In genomic region chr11:61022311-61023085, GRCh38 we compare ENCODE assay signal across 10 cellular contexts. TPM values are rescaled to one million over a fixed set of nuclear protein-coding genes. Genes with fewer than 3 reads are reported as not detected.
A peak's percentile ranks its signal among the peaks of the same experiment; 100 is the strongest.
DNase-seq lines count a peak whose midpoint lies in the region; TF ChIP-seq lines count a peak whose summit lies in the region.
"Had no signal": no experiment of that assay in that cellular context is flagged by ENCODE, and none has a peak within 500 bp of the region (broad histone marks: within the 10 kb centered on the region; RNA-seq: fewer than 3 reads in every experiment).

No MANE protein-coding gene starts in this region.

- H3K9me3 Mint-ChIP-seq in progenitor cell of endocrine pancreas (ENCODE audit: low read depth), result no peaks in the 10 kb centered on the region

- H3K27me3 Mint-ChIP-seq in progenitor cell of endocrine pancreas, result peaks cover 47% of the 10 kb centered on the region

- no peaks in the 10 kb centered on the region for H3K9me3 ChIP-seq in ES-I3 (ENCODE audit: control insufficient read depth, insufficient read depth, low read length)
- H3K9me3 ChIP-seq: pancreas had no signal

- H3K36me3 ChIP-seq in ES-I3 (ENCODE audit: insufficient read depth, low read length), result no peaks in the 10 kb centered on the region
- H3K36me3 ChIP-seq: pancreas had no signal

- H3K4me3 ChIP-seq in foreskin fibroblast (ENCODE audit: low read depth in 1 of 2, low read length in 2 of 2), result no peak overlapping the region

- no peak for TF ChIP-seq CTCF in progenitor cell of endocrine pancreas (IDR thresholded peaks at IDR 0.05; ENCODE audit: unreplicated experiment)
- TF ChIP-seq CTCF in foreskin fibroblast (IDR thresholded peaks at IDR 0.05; ENCODE audit: low read depth, low read length), result no peak

- no peak overlapping the region for H3K4me3 Mint-ChIP-seq in progenitor cell of endocrine pancreas (ENCODE audit: low read depth)

- peaks cover 16% of the 10 kb centered on the region for H3K4me1 Mint-ChIP-seq in progenitor cell of endocrine pancreas (ENCODE audit: low read depth)

- H3K36me3 Mint-ChIP-seq in progenitor cell of endocrine pancreas (ENCODE audit: insufficient read depth), result no peaks in the 10 kb centered on the region

- no peak overlapping the region for H3K27ac Mint-ChIP-seq in progenitor cell of endocrine pancreas

- DNase-seq in NCI-H69 (lab: John Stamatoyannopoulos, UW), result peak; percentile 38
- DNase-seq in activated naive CD4-positive, alpha-beta T cell treated with anti-CD3 and anti-CD28 coated beads, Interleukin-2, amount 50 U/mL, for 16 hours, result peak; percentile 50
- peak; percentile 20 for DNase-seq in pons (ENCODE audit: low spot score)
- DNase-seq in progenitor cell of endocrine pancreas (ENCODE audit: low spot score, unreplicated experiment), result no peak
- DNase-seq in foreskin fibroblast, result no peak
- no peak for DNase-seq in dedifferentiated amniotic fluid mesenchymal stem cell (ENCODE audit: extremely low spot score)
- DNase-seq: HCEC 1CT, NCI-H1694 treated with DMSO at 0.1 percent for 48 hours had no signal

- H3K9ac ChIP-seq in ES-I3 (ENCODE audit: low read depth, low read length), result peak overlapping the region; percentile 9; the same call in 1 of the 2 replicates

- H3K4me1 ChIP-seq in ES-I3 (ENCODE audit: insufficient read depth, low read length), result peaks cover 7% of the 10 kb centered on the region; the same call in 1 of the 2 replicates
- H3K4me1 ChIP-seq: pancreas had no signal

RNA-seq across cellular contexts. Expression of gene CD6, which starts 51.0 kb away (rescaled TPM):
- 0.55 and 0.62 TPM in 2 replicates for total RNA-seq in progenitor cell of endocrine pancreas

Comparison
In these comparisons a context has a peak if more than half of its experiments do, and no peak if none do; other contexts are left out.
1. DNase-seq: peak in NCI-H69 (single experiment), activated naive CD4-positive, alpha-beta T cell treated with anti-CD3 and anti-CD28 coated beads, Interleukin-2, amount 50 U/mL, for 16 hours (single experiment) and pons (single experiment); none in progenitor cell of endocrine pancreas (single experiment), foreskin fibroblast (0 of 2) and dedifferentiated amniotic fluid mesenchymal stem cell (single experiment).